ENCODE assay signal across 7 cellular contexts in genomic region chr19:6460099-6460884, GRCh38.
A peak's percentile ranks its signal among the peaks of the same experiment; 100 is the strongest.
DNase-seq lines count a peak whose midpoint lies in the region; ATAC-seq and TF ChIP-seq lines count a peak whose summit lies in the region.

No MANE protein-coding gene starts in this region.

- H3K4me3 ChIP-seq in astrocyte of the cerebellum (ENCODE audit: low read depth, low read length): peak overlapping the region; percentile 55

- peaks cover 11% of the 10 kb centered on the region for H3K4me1 Mint-ChIP-seq in T-helper 2 cell treated with Interferon-gamma antibody and Interleukin-4, amounts not matched to agents 5 μg/mL and 100 μg/mL, for 36 hours (ENCODE audit: low read depth)

- peak; percentile 76 for ATAC-seq in GM18498 (IDR thresholded peaks at IDR 0.05; ENCODE audit: unreplicated experiment)
- ATAC-seq in HG02938 (IDR thresholded peaks at IDR 0.05; ENCODE audit: unreplicated experiment): peak; percentile 55

- DNase-seq in NCI-H187 (lab: John Stamatoyannopoulos, UW) (peak; percentile 75 to 81), astrocyte of the cerebellum (ENCODE audit: low read depth) (peak; percentile 97), hippocampal formation (lab: John Stamatoyannopoulos, UW) (peak; percentile 97 to 99), retina (peak; percentile 98)
- peak; percentile 97 for DNase-seq in T-helper 2 cell treated with Interferon-gamma antibody and Interleukin-4, amounts not matched to agents 5 μg/mL and 100 μg/mL, for 36 hours (ENCODE audit: low spot score)

- TF ChIP-seq CTCF in astrocyte of the cerebellum (IDR thresholded peaks at IDR 0.05; ENCODE audit: low read depth, low read length, missing control alignments): peak; percentile 81

- peak overlapping the region; percentile 76 for H3K27ac Mint-ChIP-seq in T-helper 2 cell treated with Interferon-gamma antibody and Interleukin-4, amounts not matched to agents 5 μg/mL and 100 μg/mL, for 36 hours

- peaks cover 12% of the 10 kb centered on the region for H3K36me3 Mint-ChIP-seq in T-helper 2 cell treated with Interferon-gamma antibody and Interleukin-4, amounts not matched to agents 5 μg/mL and 100 μg/mL, for 36 hours (ENCODE audit: low read depth)

- in situ Hi-C loops in astrocyte of the cerebellum (cut with HindIII; ENCODE audit: low sequenced_read_pairs): no loop called here

- peaks cover 3% of the 10 kb centered on the region for H3K9me3 Mint-ChIP-seq in T-helper 2 cell treated with Interferon-gamma antibody and Interleukin-4, amounts not matched to agents 5 μg/mL and 100 μg/mL, for 36 hours

- H3K27me3 Mint-ChIP-seq in T-helper 2 cell treated with Interferon-gamma antibody and Interleukin-4, amounts not matched to agents 5 μg/mL and 100 μg/mL, for 36 hours (ENCODE audit: low read depth): peaks cover 3% of the 10 kb centered on the region

- H3K4me3 Mint-ChIP-seq in T-helper 2 cell treated with Interferon-gamma antibody and Interleukin-4, amounts not matched to agents 5 μg/mL and 100 μg/mL, for 36 hours: peak overlapping the region; percentile 91

Comparison
In these comparisons a context has a peak if more than half of its experiments do, and no peak if none do; other contexts are left out.
1. Peak in every context shown above with its lines: DNase-seq, ATAC-seq and H3K4me3 ChIP-seq.